Comparison of ENCODE assay signal across 8 cellular contexts in the genomic region with DNA sequence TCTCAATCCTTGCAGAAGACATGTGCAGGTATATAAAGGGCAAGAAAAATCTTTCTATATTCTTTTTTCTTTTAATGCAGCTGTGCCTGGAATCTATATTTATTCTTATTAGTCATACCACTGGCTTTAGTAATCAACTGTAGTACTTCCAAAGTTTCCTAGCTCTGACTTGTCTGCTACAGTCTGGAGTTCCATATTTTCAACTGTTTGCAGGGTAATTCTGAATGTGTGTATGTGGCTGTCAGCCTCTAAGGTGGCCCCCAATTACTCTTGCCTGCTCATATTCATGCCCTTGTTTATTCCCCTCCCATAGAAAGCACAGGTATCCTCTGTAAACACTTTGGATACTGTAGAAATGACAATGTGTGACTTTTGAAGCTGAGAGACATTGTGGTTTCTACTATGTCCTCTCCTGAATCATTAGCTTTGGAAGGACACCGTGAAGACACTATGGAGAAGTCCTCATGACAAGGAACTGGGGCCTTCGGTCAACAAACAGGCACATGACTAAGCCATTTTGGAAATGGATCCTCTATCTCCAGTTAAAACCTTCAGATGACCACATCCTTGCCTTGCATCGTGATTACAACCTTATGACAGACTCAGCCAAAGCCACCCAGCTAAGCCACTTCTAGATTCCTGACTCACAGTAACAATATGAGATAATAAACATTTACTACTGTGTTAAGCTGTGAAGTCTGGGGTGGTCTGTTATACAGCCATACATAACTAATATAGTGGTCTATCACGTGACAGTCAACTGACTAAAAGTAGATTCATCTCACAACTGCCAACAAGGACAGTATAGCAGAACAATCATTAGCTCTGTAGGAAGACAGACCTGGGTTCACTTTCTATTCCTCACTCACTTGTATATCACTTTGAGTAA. TPM values are rescaled to one million over a fixed set of nuclear protein-coding genes. Genes with fewer than 3 reads are reported as not detected.
DNase-seq lines count a peak whose midpoint lies in the region; ATAC-seq, FAIRE-seq and TF ChIP-seq lines count a peak whose summit lies in the region.

No MANE protein-coding gene starts in this region.

- H3K79me1 ChIP-seq in mesenchymal stem cell (replicated peaks; ENCODE audit: low read length, poor library complexity, severe bottlenecking) = peaks cover 19% of the 10 kb centered on the region

- no peak overlapping the region for H2BK120ac ChIP-seq in mesenchymal stem cell (ENCODE audit: low read depth, low read length)

- ATAC-seq in SK-N-SH treated with all-trans-retinoic acid at 6 μM for 48 hours = no peak
- ATAC-seq in gastroesophageal sphincter = no peak

- no peak overlapping the region for H2AFZ ChIP-seq in mesenchymal stem cell (ENCODE audit: low read depth, low read length)

- no peak overlapping the region for H3K4me2 ChIP-seq in mesenchymal stem cell (ENCODE audit: low read length, poor library complexity, severe bottlenecking)

- H3K27me3 ChIP-seq in mesenchymal stem cell (ENCODE audit: control insufficient read depth in 1 of 2, insufficient read depth in 1 of 2, low read length in 2 of 2) (no peaks in the 10 kb centered on the region), gastroesophageal sphincter (no peaks in the 10 kb centered on the region)

- no peak for TF ChIP-seq POLR2A in gastroesophageal sphincter (IDR thresholded peaks at IDR 0.05)

- H3K4me3 ChIP-seq in mesenchymal stem cell (ENCODE audit: insufficient read depth in 1 of 2, low read depth in 1 of 2, low read length in 2 of 2) = peak overlapping the region in 1 of 2 experiments; percentile 11
- no peak overlapping the region for H3K4me3 ChIP-seq in gastroesophageal sphincter

- no peak overlapping the region for H3K4ac ChIP-seq in mesenchymal stem cell (ENCODE audit: low read depth in 1 of 2, low read length in 2 of 2)

- H3K4me1 ChIP-seq in mesenchymal stem cell (ENCODE audit: control insufficient read depth, insufficient read depth, low read depth, low read length) (peaks cover 3% of the 10 kb centered on the region), gastroesophageal sphincter (no peaks in the 10 kb centered on the region)

- H3K36me3 ChIP-seq in mesenchymal stem cell (ENCODE audit: control insufficient read depth in 1 of 2, insufficient read depth in 2 of 2, low read depth in 1 of 2, low read length in 2 of 2) = peaks cover 7 to 85% of the 10 kb centered on the region in 2 experiments
- peaks cover 0 to 78% of the 10 kb centered on the region in 2 donors for H3K36me3 ChIP-seq in gastroesophageal sphincter

- no peak for TF ChIP-seq EP300 in gastroesophageal sphincter (IDR thresholded peaks at IDR 0.05)

- H3K14ac ChIP-seq in mesenchymal stem cell (ENCODE audit: low read length in 2 of 2) = no peak overlapping the region

- H3K23ac ChIP-seq in mesenchymal stem cell (ENCODE audit: low read length in 2 of 2) = no peak overlapping the region

- no peak overlapping the region for H2BK5ac ChIP-seq in mesenchymal stem cell (ENCODE audit: low read depth, low read length, poor library complexity, severe bottlenecking)

- H2AK5ac ChIP-seq in mesenchymal stem cell (ENCODE audit: low read length, severe bottlenecking) = no peak overlapping the region

- no peak overlapping the region for H4K8ac ChIP-seq in mesenchymal stem cell (ENCODE audit: low read length)

- H3K9ac ChIP-seq in mesenchymal stem cell (ENCODE audit: low read length) = peak overlapping the region; percentile 61

- H2BK12ac ChIP-seq in mesenchymal stem cell (ENCODE audit: low read length in 2 of 2) = no peak overlapping the region

- no peak overlapping the region for H3K18ac ChIP-seq in mesenchymal stem cell (ENCODE audit: low read depth in 1 of 2, low read length in 2 of 2)

- WGBS in mesenchymal stem cell = 90% methylated on average over 4 of the region's 4 CpGs
- 87 to 89% methylated on average over 4 of the region's 4 CpGs for WGBS in gastroesophageal sphincter (ENCODE audit: low coverage in 1 of 2), 2 donors

- TF ChIP-seq CTCF in gastroesophageal sphincter (IDR thresholded peaks at IDR 0.05) = no peak

- no peak overlapping the region for H2BK15ac ChIP-seq in mesenchymal stem cell (ENCODE audit: low read depth, poor library complexity, severe bottlenecking)

- no peak overlapping the region for H4K91ac ChIP-seq in mesenchymal stem cell (ENCODE audit: low read length)

- no peak for DNase-seq in GM18507 (ENCODE audit: extremely low spot score, insufficient read length, low read depth)
- peak; percentile 73 for DNase-seq in HCEC 1CT
- DNase-seq in RPMI7951 (ENCODE audit: low read depth) = peak; percentile 45
- DNase-seq in mesenchymal stem cell = peak; percentile 41
- no peak for DNase-seq in GM19240 (ENCODE audit: insufficient read length, low spot score)
- DNase-seq in NCI-H146 treated with DMSO at 0.1 percent for 48 hours (lab: John Stamatoyannopoulos, UW; ENCODE audit: unreplicated experiment) = no peak

- peak; percentile 18 for FAIRE-seq in GM18507 (lab: Jason Lieb, UNC)

- H3K27ac ChIP-seq in mesenchymal stem cell (ENCODE audit: low read length, poor library complexity, severe bottlenecking) (peak overlapping the region; percentile 19), gastroesophageal sphincter (no peak overlapping the region)

- H3K9me3 ChIP-seq in mesenchymal stem cell (ENCODE audit: control insufficient read depth, low read length) = no peaks in the 10 kb centered on the region
- H3K9me3 ChIP-seq in gastroesophageal sphincter = no peaks in the 10 kb centered on the region

TF ChIP-seq in SK-N-SH treated with all-trans-retinoic acid at 6 μM for 48 hours, 23 proteins besides CTCF, POLR2A, EP300 and RAD21:
- TF ChIP-seq CSDC2 (CRISPR knock-in tag; IDR thresholded peaks at IDR 0.05) = no peak
- TF ChIP-seq ARNTL (CRISPR knock-in tag; IDR thresholded peaks at IDR 0.05; ENCODE audit: borderline replicate concordance, low read depth) = no peak
- TF ChIP-seq PPARA (CRISPR knock-in tag; IDR thresholded peaks at IDR 0.05; ENCODE audit: borderline replicate concordance) = no peak
- TF ChIP-seq, protein P1, sequence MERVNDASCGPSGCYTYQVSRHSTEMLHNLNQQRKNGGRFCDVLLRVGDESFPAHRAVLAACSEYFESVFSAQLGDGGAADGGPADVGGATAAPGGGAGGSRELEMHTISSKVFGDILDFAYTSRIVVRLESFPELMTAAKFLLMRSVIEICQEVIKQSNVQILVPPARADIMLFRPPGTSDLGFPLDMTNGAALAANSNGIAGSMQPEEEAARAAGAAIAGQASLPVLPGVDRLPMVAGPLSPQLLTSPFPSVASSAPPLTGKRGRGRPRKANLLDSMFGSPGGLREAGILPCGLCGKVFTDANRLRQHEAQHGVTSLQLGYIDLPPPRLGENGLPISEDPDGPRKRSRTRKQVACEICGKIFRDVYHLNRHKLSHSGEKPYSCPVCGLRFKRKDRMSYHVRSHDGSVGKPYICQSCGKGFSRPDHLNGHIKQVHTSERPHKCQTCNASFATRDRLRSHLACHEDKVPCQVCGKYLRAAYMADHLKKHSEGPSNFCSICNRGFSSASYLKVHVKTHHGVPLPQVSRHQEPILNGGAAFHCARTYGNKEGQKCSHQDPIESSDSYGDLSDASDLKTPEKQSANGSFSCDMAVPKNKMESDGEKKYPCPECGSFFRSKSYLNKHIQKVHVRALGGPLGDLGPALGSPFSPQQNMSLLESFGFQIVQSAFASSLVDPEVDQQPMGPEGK (CRISPR knock-in tag; IDR thresholded peaks at IDR 0.05; ENCODE audit: borderline replicate concordance) = no peak
TF ChIP-seq in SK-N-SH treated with all-trans-retinoic acid at 6 μM for 48 hours: peak in this region for 0.

RNA-seq across cellular contexts. Expression of a gene that starts 49.5 kb away (rescaled TPM):
- 2.9 and 3.4 TPM in 2 replicates for total RNA-seq in RPMI7951 (2014; rRNA removed; shearing (Covaris generic))
- polyA plus RNA-seq in mesenchymal stem cell (2013, experiment 1 of 2) = 19.2 TPM
- 18.5 TPM for polyA plus RNA-seq in mesenchymal stem cell (2013, experiment 2 of 2)
- 10 to 100 TPM in 1 of 4 donors, 1 to 10 TPM in 3; 5.9 to 10.0 (median 7.4) TPM for total RNA-seq in gastroesophageal sphincter

Comparison
In these comparisons a context has a peak if more than half of its experiments do, and no peak if none do; other contexts are left out.
1. DNase-seq: peak in HCEC 1CT (single experiment), RPMI7951 (single experiment) and mesenchymal stem cell (single experiment); none in GM18507 (single experiment), GM19240 (single experiment) and NCI-H146 treated with DMSO at 0.1 percent for 48 hours (single experiment).